12 cellular contexts compared by ENCODE assay signal in the genomic region with DNA sequence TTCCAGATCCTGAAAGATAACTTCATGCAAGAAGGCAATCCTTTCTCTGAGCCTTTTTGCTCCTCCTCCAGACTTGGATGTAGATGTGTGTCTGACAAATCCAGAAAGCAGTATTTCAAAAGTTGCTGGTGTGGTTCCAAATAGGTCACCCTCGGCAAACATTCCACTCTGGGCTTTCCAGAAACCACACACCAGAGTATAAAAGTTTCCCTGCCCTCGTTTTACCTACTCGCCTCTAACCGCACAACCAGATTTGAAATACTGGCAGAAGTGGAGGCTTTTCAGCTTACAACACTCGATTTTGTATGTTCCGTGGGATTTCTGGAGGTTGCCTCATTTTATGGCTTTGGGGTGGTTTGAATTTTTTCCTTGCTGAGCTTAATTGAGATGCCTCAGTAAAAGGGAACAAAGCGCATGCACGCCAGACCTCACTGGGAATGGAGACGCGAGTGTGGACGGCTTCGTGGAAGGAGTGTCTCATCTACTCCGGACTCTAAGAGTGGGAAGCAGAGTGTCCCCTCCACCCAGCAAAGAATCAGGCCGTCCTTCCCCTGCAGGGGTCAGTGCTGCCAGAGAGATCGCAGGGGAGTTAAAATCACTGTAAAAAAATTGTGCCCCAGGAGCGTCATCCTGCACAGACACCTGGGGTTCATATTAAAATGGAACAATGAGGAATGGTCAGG. TPM values are rescaled to one million over a fixed set of nuclear protein-coding genes. Genes with fewer than 3 reads are reported as not detected.
A peak's percentile ranks its signal among the peaks of the same experiment; 100 is the strongest.
DNase-seq lines count a peak whose midpoint lies in the region; ATAC-seq and TF ChIP-seq lines count a peak whose summit lies in the region.
"Had no signal": no experiment of that assay in that cellular context is flagged by ENCODE, and none has a peak within 500 bp of the region (broad histone marks: within the 10 kb centered on the region; RNA-seq: fewer than 3 reads in every experiment).

No MANE protein-coding gene starts in this region.

- TF ChIP-seq EP300 in SK-N-SH (IDR thresholded peaks at IDR 0.05; ENCODE audit: borderline replicate concordance in 1 of 2, low read depth in 1 of 2, low read length in 1 of 2) = no peak

- H3K27ac ChIP-seq in SK-N-SH (ENCODE audit: low read depth in 2 of 2, low read length in 1 of 2) (no peak overlapping the region), neuronal stem cell (replicated peaks; ENCODE audit: low read length) (no peak overlapping the region)

- no peak overlapping the region for H3K9ac ChIP-seq in SK-N-SH
- H3K9ac ChIP-seq in neuronal stem cell (ENCODE audit: low read depth, low read length, poor library complexity) = no peak overlapping the region

- no peak overlapping the region for H3K4ac ChIP-seq in neuronal stem cell (ENCODE audit: low read length)

- H3K18ac ChIP-seq in neuronal stem cell (ENCODE audit: low read length) = no peak overlapping the region

- TF ChIP-seq RAD21 in SK-N-SH (IDR thresholded peaks at IDR 0.05; ENCODE audit: low read length) = no peak

- H3K79me2 ChIP-seq in SK-N-SH (ENCODE audit: insufficient read depth) = no peaks in the 10 kb centered on the region

- H3K79me1 ChIP-seq in neuronal stem cell (ENCODE audit: low read depth, low read length) = no peaks in the 10 kb centered on the region

- H3K4me3 ChIP-seq in AG10803 (ENCODE audit: low read length) (no peak overlapping the region), SK-N-SH (ENCODE audit: low read depth in 2 of 2, low read length in 1 of 2) (no peak overlapping the region), fibroblast of pulmonary artery (replicated peaks; ENCODE audit: low read depth, low read length) (no peak overlapping the region), neuronal stem cell (ENCODE audit: low read length in 2 of 2) (no peak overlapping the region)

- H2BK12ac ChIP-seq in neuronal stem cell (ENCODE audit: low read length) = no peak overlapping the region

- DNase-seq in AG10803 (ENCODE audit: low read depth) (peak; percentile 100), SK-N-SH (no peak), fibroblast of pulmonary artery (ENCODE audit: low read depth) (peak; percentile 79), pons (ENCODE audit: low spot score) (peak; percentile 28), neuronal stem cell (ENCODE audit: low spot score) (no peak), T-helper 2 cell (no peak), NCI-H510A treated with DMSO at 0.1 percent for 48 hours (lab: John Stamatoyannopoulos, UW) (no peak)
- DNase-seq in stimulated activated naive CD8-positive, alpha-beta T cell treated with anti-CD3 and anti-CD28 coated beads, Interleukin-15, Interleukin-2, amounts not matched to agents 100 U/mL and 50 U/mL, for 24 hours = no peak
- DNase-seq: activated naive CD8-positive, alpha-beta T cell treated with anti-CD3 and anti-CD28 coated beads, Interleukin-2, amount 10 ng/mL, durations not matched to agents 7 days and 5 days; CD8-positive, alpha-beta T cell; NCI-H748 treated with DMSO at 0.1 percent for 48 hours had no signal

- CTCF ChIA-PET in SK-N-SH (lab: Yijun Ruan, JAX) = no interaction called here

- no peak overlapping the region for H2BK120ac ChIP-seq in neuronal stem cell (ENCODE audit: low read depth, low read length)

- no peak overlapping the region for H3K23ac ChIP-seq in neuronal stem cell (ENCODE audit: low read depth, low read length, poor library complexity)

- H3K14ac ChIP-seq in neuronal stem cell (ENCODE audit: low read length) = no peak overlapping the region

- TF ChIP-seq CTCF in AG10803 (conservative IDR thresholded peaks at IDR 0.05; ENCODE audit: low read length) (peak; percentile 28), SK-N-SH (IDR thresholded peaks at IDR 0.05) (no peak; the same call in 1 of the 2 replicates), fibroblast of pulmonary artery (IDR thresholded peaks at IDR 0.05; ENCODE audit: low read length, missing control alignments) (no peak)

- no peak overlapping the region for H2AK5ac ChIP-seq in neuronal stem cell (ENCODE audit: low read depth, low read length)

- POLR2A ChIA-PET in SK-N-SH (lab: Yijun Ruan, JAX) = no interaction called here

- H3K9me3 ChIP-seq in SK-N-SH (no peaks in the 10 kb centered on the region), neuronal stem cell (replicated peaks in 1 of 2; ENCODE audit: control insufficient read depth in 2 of 2, insufficient read depth in 1 of 2, low read depth in 1 of 2, low read length in 2 of 2) (no peaks in the 10 kb centered on the region)

- H2AFZ ChIP-seq in SK-N-SH (ENCODE audit: low read depth) (no peak overlapping the region), neuronal stem cell (ENCODE audit: low read length) (no peak overlapping the region)

- WGBS in SK-N-SH (ENCODE audit: low lambda C conversion rate) = 67% methylated on average over 16 of the region's 16 CpGs
- WGBS in neuronal stem cell (ENCODE audit: extremely low coverage in 2 of 2, insufficient read length in 2 of 2, insufficient replicate concordance in 1 of 2), 2 donors = no CpG with 5 or more reads among the region's 16 CpGs

- no peaks in the 10 kb centered on the region for H3K36me3 ChIP-seq in SK-N-SH (replicated peaks in 1 of 2; ENCODE audit: control insufficient read depth in 1 of 2, insufficient read depth in 2 of 2, low read length in 1 of 2)
- no peaks in the 10 kb centered on the region for H3K36me3 ChIP-seq in neuronal stem cell (replicated peaks in 1 of 2; ENCODE audit: control insufficient read depth in 2 of 2, insufficient read depth in 2 of 2, low read length in 2 of 2)

- H2BK5ac ChIP-seq in neuronal stem cell (ENCODE audit: low read length) = no peak overlapping the region

- H3K4me2 ChIP-seq in SK-N-SH (no peak overlapping the region), neuronal stem cell (ENCODE audit: insufficient read depth, low read length, poor library complexity, severe bottlenecking) (no peak overlapping the region)

- H3K4me1 ChIP-seq in SK-N-SH (ENCODE audit: control insufficient read depth in 1 of 2, insufficient read depth in 2 of 2, low read depth in 1 of 2, low read length in 1 of 2) (peaks cover 3 to 12% of the 10 kb centered on the region in 2 experiments; a peak in 2 of 4 replicates), neuronal stem cell (ENCODE audit: control insufficient read depth in 2 of 2, insufficient read depth in 1 of 2, low read depth in 1 of 2, low read length in 2 of 2) (peaks cover 0 to 2% of the 10 kb centered on the region in 2 donors)

- H3K9me2 ChIP-seq in SK-N-SH = no peaks in the 10 kb centered on the region

- H4K20me1 ChIP-seq in SK-N-SH (ENCODE audit: insufficient read depth) = no peaks in the 10 kb centered on the region

- H2BK15ac ChIP-seq in neuronal stem cell (ENCODE audit: low read length) = no peak overlapping the region

- H3K27me3 ChIP-seq in SK-N-SH (ENCODE audit: insufficient read depth) = no peaks in the 10 kb centered on the region
- H3K27me3 ChIP-seq in neuronal stem cell (ENCODE audit: control insufficient read depth in 3 of 3, insufficient read depth in 3 of 3, low read depth in 1 of 3, low read length in 3 of 3) = peaks cover 0 to 7% (median 0%) of the 10 kb centered on the region in 3 experiments

- no peak for ATAC-seq in stimulated activated naive CD8-positive, alpha-beta T cell treated with anti-CD3 and anti-CD28 coated beads, Interleukin-15, Interleukin-2, amounts not matched to agents 100 U/mL and 50 U/mL, for 24 hours
- ATAC-seq: CD8-positive, alpha-beta T cell; HCT116 had no signal

- no peaks in the 10 kb centered on the region for H3F3A ChIP-seq in SK-N-SH (replicated peaks; ENCODE audit: insufficient read depth)

- H4K91ac ChIP-seq in neuronal stem cell (ENCODE audit: low read depth, low read length, poor library complexity) = no peak overlapping the region

- no peak overlapping the region for H4K8ac ChIP-seq in neuronal stem cell (ENCODE audit: low read depth, low read length)

TF ChIP-seq in SK-N-SH, 30 proteins besides CTCF, POLR2A, EP300 and RAD21:
- peak; percentile 22; the same call in 1 of the 2 replicates for TF ChIP-seq TCF12 (IDR thresholded peaks at IDR 0.05)
- TF ChIP-seq NFIC (IDR thresholded peaks at IDR 0.05; ENCODE audit: borderline replicate concordance) = peak; percentile 46
- no peak for TF ChIP-seq GATA2 (CRISPR knock-in tag; IDR thresholded peaks at IDR 0.05)
- TF ChIP-seq, protein P1, sequence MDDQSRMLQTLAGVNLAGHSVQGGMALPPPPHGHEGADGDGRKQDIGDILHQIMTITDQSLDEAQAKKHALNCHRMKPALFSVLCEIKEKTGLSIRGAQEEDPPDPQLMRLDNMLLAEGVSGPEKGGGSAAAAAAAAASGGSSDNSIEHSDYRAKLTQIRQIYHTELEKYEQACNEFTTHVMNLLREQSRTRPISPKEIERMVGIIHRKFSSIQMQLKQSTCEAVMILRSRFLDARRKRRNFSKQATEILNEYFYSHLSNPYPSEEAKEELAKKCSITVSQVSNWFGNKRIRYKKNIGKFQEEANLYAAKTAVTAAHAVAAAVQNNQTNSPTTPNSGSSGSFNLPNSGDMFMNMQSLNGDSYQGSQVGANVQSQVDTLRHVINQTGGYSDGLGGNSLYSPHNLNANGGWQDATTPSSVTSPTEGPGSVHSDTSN (IDR thresholded peaks at IDR 0.05) = 0 out of 2 replicates have a peak, but pooled peaks have one; percentile 16

RNA-seq across cellular contexts. Expression of a gene that starts 44.0 kb away (rescaled TPM):
- polyA plus RNA-seq in SK-N-SH (2012; rRNA removed) = 4,215 and 4,488 TPM in 2 replicates
- 6,617 and 9,342 TPM in 2 replicates for polyA plus RNA-seq in SK-N-SH (2012; cell fraction: cytosol; rRNA removed)
- polyA plus RNA-seq in SK-N-SH (2012; cell fraction: nucleus; rRNA removed) = 1,034 and 1,501 TPM in 2 replicates
- 2,267 TPM for polyA plus RNA-seq in neuronal stem cell (2013, experiment 1 of 2)
- polyA plus RNA-seq in neuronal stem cell (2013, experiment 2 of 2) = 2,302 TPM

Comparison
In these comparisons a context has a peak if more than half of its experiments do, and no peak if none do; other contexts are left out.
1. DNase-seq: peak in AG10803 (single experiment), fibroblast of pulmonary artery (single experiment) and pons (single experiment); none in SK-N-SH (single experiment), neuronal stem cell (single experiment), T-helper 2 cell (0 of 5), NCI-H510A treated with DMSO at 0.1 percent for 48 hours (single experiment) and stimulated activated naive CD8-positive, alpha-beta T cell treated with anti-CD3 and anti-CD28 coated beads, Interleukin-15, Interleukin-2, amounts not matched to agents 100 U/mL and 50 U/mL, for 24 hours (single experiment).